ENCODE assay signal across 8 cellular contexts in genomic region chr4:170853422-170854021, GRCh38.
DNase-seq lines count a peak whose midpoint lies in the region; ATAC-seq and TF ChIP-seq lines count a peak whose summit lies in the region.

No MANE protein-coding gene starts in this region.

- no peak overlapping the region for H3K27ac ChIP-seq in cardiac muscle cell

- H3K36me3 ChIP-seq in cardiac muscle cell = no peaks in the 10 kb centered on the region

- no peak overlapping the region for H3K4me3 ChIP-seq in cardiac muscle cell

- TF ChIP-seq CTCF in cardiac muscle cell (IDR thresholded peaks at IDR 0.05; ENCODE audit: low read depth, low read length) = peak; percentile 7

- H3K4me1 Mint-ChIP-seq in stimulated activated naive B cell treated with anti-CD40 and anti-IgM and Interleukin-4, amounts not matched to agents 10 μg/mL and 1 μg/mL and 100 μg/mL, for 72 hours = no peaks in the 10 kb centered on the region

- no peaks in the 10 kb centered on the region for H3K36me3 Mint-ChIP-seq in stimulated activated naive B cell treated with anti-CD40 and anti-IgM and Interleukin-4, amounts not matched to agents 10 μg/mL and 1 μg/mL and 100 μg/mL, for 72 hours

- H3K27me3 ChIP-seq in cardiac muscle cell = no peaks in the 10 kb centered on the region

- H3K4me1 ChIP-seq in cardiac muscle cell (ENCODE audit: low read depth) = no peaks in the 10 kb centered on the region

- ATAC-seq in GM21737 (IDR thresholded peaks at IDR 0.05; ENCODE audit: unreplicated experiment) (peak; percentile 60), left cardiac atrium (peak in 1 of 2 donors; percentile 24)
- ATAC-seq in stimulated activated naive B cell treated with anti-CD40 and anti-IgM and Interleukin-4, amounts not matched to agents 10 μg/mL and 1 μg/mL and 100 μg/mL, for 72 hours (replicated peaks) = peak; percentile 42

- intact Hi-C loops in cardiac septum (cut with DNase I) (loop anchor here (5.0 kb wide), 2 partner anchors 596 to 716 kb away; no protein-coding TSS in a partner anchor), left cardiac atrium (cut with DNase I) (loop anchor here in 1 of 2 donors (5.0 to 10.0 kb wide), 2 partner anchors 599 to 716 kb away; no protein-coding TSS in a partner anchor)

- H3K9me3 ChIP-seq in cardiac muscle cell (ENCODE audit: low read depth) = no peaks in the 10 kb centered on the region

- no peaks in the 10 kb centered on the region for H3K9me3 Mint-ChIP-seq in stimulated activated naive B cell treated with anti-CD40 and anti-IgM and Interleukin-4, amounts not matched to agents 10 μg/mL and 1 μg/mL and 100 μg/mL, for 72 hours

- no peak overlapping the region for H3K27ac Mint-ChIP-seq in stimulated activated naive B cell treated with anti-CD40 and anti-IgM and Interleukin-4, amounts not matched to agents 10 μg/mL and 1 μg/mL and 100 μg/mL, for 72 hours

- no peaks in the 10 kb centered on the region for H3K27me3 Mint-ChIP-seq in stimulated activated naive B cell treated with anti-CD40 and anti-IgM and Interleukin-4, amounts not matched to agents 10 μg/mL and 1 μg/mL and 100 μg/mL, for 72 hours

- H3K4me3 Mint-ChIP-seq in stimulated activated naive B cell treated with anti-CD40 and anti-IgM and Interleukin-4, amounts not matched to agents 10 μg/mL and 1 μg/mL and 100 μg/mL, for 72 hours = no peak overlapping the region

- DNase-seq in cardiac muscle cell (ENCODE audit: low read depth in 1 of 2, low spot score in 1 of 2) (peak in 1 of 2 donors; percentile 78), cardiac septum (ENCODE audit: low spot score) (no peak), HuH-7 (ENCODE audit: low spot score) (peak; percentile 8), UCSD-AML1 (lab: John Stamatoyannopoulos, UW; ENCODE audit: unreplicated experiment) (peak; percentile 18), left cardiac atrium (peak; percentile 20), NCI-H1930 (lab: John Stamatoyannopoulos, UW) (no peak)
- no peak for DNase-seq in stimulated activated naive B cell treated with anti-CD40 and anti-IgM and Interleukin-4, amounts not matched to agents 10 μg/mL and 1 μg/mL and 100 μg/mL, for 72 hours

Comparison
In these comparisons a context has a peak if more than half of its experiments do, and no peak if none do; other contexts are left out.
1. DNase-seq: peak in HuH-7 (single experiment), UCSD-AML1 (single experiment) and left cardiac atrium (single experiment); none in cardiac septum (single experiment), stimulated activated naive B cell treated with anti-CD40 and anti-IgM and Interleukin-4, amounts not matched to agents 10 μg/mL and 1 μg/mL and 100 μg/mL, for 72 hours (single experiment) and NCI-H1930 (0 of 2).